1 cellular context compared by ENCODE assay signal in genomic region chr7:66557214-66558200, GRCh38.
TF ChIP-seq lines count a peak whose summit lies in the region.

No MANE protein-coding gene starts in this region.

TF ChIP-seq in HepG2, 621 proteins besides CTCF, POLR2A, EP300 and RAD21 (continued from another document and continues in another):
- 0 out of 2 replicates have a peak, but pooled peaks have one; percentile 7 for TF ChIP-seq ARID4A (CRISPR knock-in tag; IDR thresholded peaks at IDR 0.05; ENCODE audit: borderline replicate concordance)
- no peak for TF ChIP-seq ZBTB7B (CRISPR knock-in tag; IDR thresholded peaks at IDR 0.05)
- TF ChIP-seq TFE3 (CRISPR knock-in tag; IDR thresholded peaks at IDR 0.05), result no peak
- no peak for TF ChIP-seq ZNF441 (CRISPR knock-in tag; IDR thresholded peaks at IDR 0.05; ENCODE audit: borderline replicate concordance)
- no peak for TF ChIP-seq RXRB (CRISPR knock-in tag; IDR thresholded peaks at IDR 0.05; ENCODE audit: borderline replicate concordance)
- TF ChIP-seq ZNF275 (CRISPR knock-in tag; IDR thresholded peaks at IDR 0.05; ENCODE audit: borderline replicate concordance), result no peak
- TF ChIP-seq SIN3A (IDR thresholded peaks at IDR 0.05; ENCODE audit: borderline replicate concordance, low read depth, low read length), result no peak
- TF ChIP-seq ZNF431 (CRISPR knock-in tag; IDR thresholded peaks at IDR 0.05; ENCODE audit: borderline replicate concordance, low read depth), result no peak
- TF ChIP-seq PCBP1 (IDR thresholded peaks at IDR 0.05; ENCODE audit: borderline replicate concordance, low read depth, low read length), result no peak
- TF ChIP-seq GABPB1 (CRISPR knock-in tag; IDR thresholded peaks at IDR 0.05), result peak; percentile 18; the same call in 1 of the 2 replicates
- TF ChIP-seq ZNF556 (CRISPR knock-in tag; IDR thresholded peaks at IDR 0.05; ENCODE audit: borderline replicate concordance), result no peak
- TF ChIP-seq TFAP4 (IDR thresholded peaks at IDR 0.05; ENCODE audit: borderline replicate concordance, low read depth), result no peak
- TF ChIP-seq SMAD1 (CRISPR knock-in tag; IDR thresholded peaks at IDR 0.05; ENCODE audit: borderline replicate concordance, low read depth), result 0 out of 2 replicates have a peak, but pooled peaks have one; percentile 41
- no peak for TF ChIP-seq ZNF766 (CRISPR knock-in tag; IDR thresholded peaks at IDR 0.05; ENCODE audit: borderline replicate concordance)
- peak; percentile 18; the same call in 1 of the 2 replicates for TF ChIP-seq ZNF225 (CRISPR knock-in tag; IDR thresholded peaks at IDR 0.05)
- no peak for TF ChIP-seq MLLT10 (CRISPR knock-in tag; IDR thresholded peaks at IDR 0.05)
- TF ChIP-seq TERF1 (CRISPR knock-in tag; IDR thresholded peaks at IDR 0.05), result no peak
- no peak for TF ChIP-seq PTBP1 (IDR thresholded peaks at IDR 0.05; ENCODE audit: low read depth, low read length, poor library complexity, severe bottlenecking)
- TF ChIP-seq ZNF644 (CRISPR knock-in tag; IDR thresholded peaks at IDR 0.05; ENCODE audit: low read depth), result no peak
- TF ChIP-seq ZNF749 (CRISPR knock-in tag; IDR thresholded peaks at IDR 0.05; ENCODE audit: borderline replicate concordance), result 0 out of 2 replicates have a peak, but pooled peaks have one; percentile 26
- no peak for TF ChIP-seq JUN (CRISPR knock-in tag; IDR thresholded peaks at IDR 0.05)
- TF ChIP-seq ZSCAN22 (CRISPR knock-in tag; IDR thresholded peaks at IDR 0.05), result no peak
- no peak for TF ChIP-seq BHLHE40 (IDR thresholded peaks at IDR 0.05; ENCODE audit: low read length)
- no peak for TF ChIP-seq TRAFD1 (CRISPR knock-in tag; IDR thresholded peaks at IDR 0.05; ENCODE audit: borderline replicate concordance)
- no peak for TF ChIP-seq REXO4 (CRISPR knock-in tag; IDR thresholded peaks at IDR 0.05; ENCODE audit: borderline replicate concordance)
- TF ChIP-seq CEBPG (CRISPR knock-in tag; IDR thresholded peaks at IDR 0.05), result no peak
- TF ChIP-seq ZNF772 (CRISPR knock-in tag; IDR thresholded peaks at IDR 0.05), result no peak
- no peak for TF ChIP-seq ZNF83 (CRISPR knock-in tag; IDR thresholded peaks at IDR 0.05; ENCODE audit: borderline replicate concordance)
- TF ChIP-seq ERF (CRISPR knock-in tag; IDR thresholded peaks at IDR 0.05), result 0 out of 2 replicates have a peak, but pooled peaks have one; percentile 36
- no peak for TF ChIP-seq E2F1 (CRISPR knock-in tag; IDR thresholded peaks at IDR 0.05)
- TF ChIP-seq CSRNP1 (CRISPR knock-in tag; IDR thresholded peaks at IDR 0.05), result no peak
- TF ChIP-seq ZNF136 (CRISPR knock-in tag; IDR thresholded peaks at IDR 0.05; ENCODE audit: low read depth), result no peak
- TF ChIP-seq NR2F1 (CRISPR knock-in tag; IDR thresholded peaks at IDR 0.05), result no peak
- TF ChIP-seq PBX3 (CRISPR knock-in tag; IDR thresholded peaks at IDR 0.05; ENCODE audit: borderline replicate concordance), result no peak
- no peak for TF ChIP-seq ZNF780A (CRISPR knock-in tag; IDR thresholded peaks at IDR 0.05)
- TF ChIP-seq CCDC6 (CRISPR knock-in tag; IDR thresholded peaks at IDR 0.05), result no peak
- TF ChIP-seq MYNN (CRISPR knock-in tag; IDR thresholded peaks at IDR 0.05; ENCODE audit: low read depth), result no peak
- TF ChIP-seq AFF4 (CRISPR knock-in tag; IDR thresholded peaks at IDR 0.05), result no peak
- no peak for TF ChIP-seq ZNF598 (CRISPR knock-in tag; IDR thresholded peaks at IDR 0.05; ENCODE audit: borderline replicate concordance)
- TF ChIP-seq ZNF496 (CRISPR knock-in tag; IDR thresholded peaks at IDR 0.05; ENCODE audit: insufficient replicate concordance), result no peak
